In the genomic region with DNA sequence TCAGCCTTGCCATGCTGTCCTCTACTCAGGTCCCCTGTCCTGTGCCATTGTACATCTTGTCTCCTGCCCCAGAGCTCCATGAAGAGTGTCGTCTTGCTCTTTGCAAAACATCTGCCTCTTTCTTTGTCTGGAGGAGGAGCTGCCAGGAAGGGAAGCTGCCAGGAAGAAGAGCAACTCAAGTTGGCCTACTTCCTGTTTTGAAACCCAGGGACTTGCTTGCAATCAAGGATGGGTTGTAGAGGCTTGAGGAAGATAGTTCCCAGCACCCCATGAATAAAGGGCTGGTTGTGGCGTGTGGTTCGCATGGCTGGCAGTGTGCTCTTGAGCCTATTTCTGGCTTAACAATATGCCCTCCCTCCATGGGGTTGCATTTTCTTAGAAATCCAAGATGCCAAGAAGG, we compare ENCODE assay signal across 17 cellular contexts. TPM values are rescaled to one million over a fixed set of nuclear protein-coding genes. Genes with fewer than 3 reads are reported as not detected.
DNase-seq lines count a peak whose midpoint lies in the region; ATAC-seq and TF ChIP-seq lines count a peak whose summit lies in the region.
"Had no signal": no experiment of that assay in that cellular context is flagged by ENCODE, and none has a peak within 500 bp of the region (broad histone marks: within the 10 kb centered on the region; RNA-seq: fewer than 3 reads in every experiment).

No MANE protein-coding gene starts in this region.

- H3K4me1 ChIP-seq in left lung (peaks cover 3 to 53% of the 10 kb centered on the region in 2 donors), skeletal muscle tissue (ENCODE audit: control insufficient read depth in 3 of 3, insufficient read depth in 3 of 3, low read length in 3 of 3) (peaks cover 28 to 37% (median 31%) of the 10 kb centered on the region in 3 donors)
- H3K4me1 ChIP-seq: breast epithelium, suprapubic skin had no signal

- intact Hi-C loops in left lung (cut with DNase I) = no loop called here

- H3K27ac ChIP-seq in left lung (peak overlapping the region in 1 of 2 donors; percentile 85), skeletal muscle tissue (ENCODE audit: low read depth, low read length) (peak overlapping the region; percentile 51)
- H3K27ac ChIP-seq: breast epithelium, suprapubic skin had no signal

- peak; percentile 32 for ATAC-seq in left lung
- no peak for ATAC-seq in HG03378 (IDR thresholded peaks at IDR 0.05; ENCODE audit: unreplicated experiment)
- ATAC-seq: T-helper 17 cell had no signal

- H3K4me3 ChIP-seq in left lung (no peak overlapping the region), skeletal muscle tissue (ENCODE audit: low read length in 3 of 3) (peak overlapping the region in 1 of 3 donors; percentile 36)
- H3K4me3 ChIP-seq: breast epithelium, suprapubic skin had no signal

- H3K9ac ChIP-seq in skeletal muscle tissue (ENCODE audit: low read depth in 1 of 3, low read length in 3 of 3) = no peak overlapping the region

- H3K36me3 ChIP-seq in left lung (no peaks in the 10 kb centered on the region), skeletal muscle tissue (ENCODE audit: control insufficient read depth in 3 of 3, insufficient read depth in 3 of 3, low read length in 3 of 3) (no peaks in the 10 kb centered on the region)
- H3K36me3 ChIP-seq: breast epithelium, suprapubic skin had no signal

- peak; percentile 39 for DNase-seq in GF-D8 (lab: John Stamatoyannopoulos, UW)
- DNase-seq in NOMO-1 treated with DMSO at 0.1 percent for 48 hours (lab: John Stamatoyannopoulos, UW; ENCODE audit: unreplicated experiment) = peak; percentile 16
- DNase-seq in left lung = peak in 1 of 2 donors; percentile 43
- no peak for DNase-seq in iPS-NIHi11 (ENCODE audit: low spot score)
- DNase-seq in ureter (ENCODE audit: low spot score) = no peak
- DNase-seq: activated CD4-positive, alpha-beta T cell treated with anti-CD3 and anti-CD28 coated beads, Interleukin-2, amount 50 U/mL, for 4 hours; activated CD8-positive, alpha-beta memory T cell treated with anti-CD3 and anti-CD28 coated beads, Interleukin-2, amount 50 U/mL, for 48 hours; activated gamma-delta T cell; cortex of kidney; NCI-H1105 treated with DMSO at 0.1 percent for 48 hours; NCI-H510A treated with DMSO at 0.1 percent for 48 hours; SHP77; T-helper 17 cell had no signal

- H3K9me3 ChIP-seq in left lung (no peaks in the 10 kb centered on the region), skeletal muscle tissue (ENCODE audit: control insufficient read depth in 3 of 3, low read length in 3 of 3) (no peaks in the 10 kb centered on the region)
- H3K9me3 ChIP-seq: breast epithelium, suprapubic skin had no signal

- no peak for TF ChIP-seq CTCF in left lung (IDR thresholded peaks at IDR 0.05)

- no peaks in the 10 kb centered on the region for H3K27me3 ChIP-seq in left lung
- H3K27me3 ChIP-seq in skeletal muscle tissue (ENCODE audit: control insufficient read depth in 3 of 3, insufficient read depth in 3 of 3, low read length in 3 of 3) = no peaks in the 10 kb centered on the region
- H3K27me3 ChIP-seq: breast epithelium, suprapubic skin had no signal

RNA-seq across cellular contexts. Expression of a gene that starts 53.0 kb away (rescaled TPM):
- total RNA-seq in left lung (10 to 100 TPM; 52.5 to 59.6 TPM), skeletal muscle tissue (32.4 TPM), ureter (56.4 TPM)

Comparison
In these comparisons a context has a peak if more than half of its experiments do, and no peak if none do; other contexts are left out.
1. DNase-seq: peak in GF-D8 (single experiment) and NOMO-1 treated with DMSO at 0.1 percent for 48 hours (single experiment); none in iPS-NIHi11 (single experiment) and ureter (single experiment).